In genomic region chr20:21767739-21768223, GRCh38 we compare ENCODE assay signal across 1 cellular context.
A peak's percentile ranks its signal among the peaks of the same experiment; 100 is the strongest.
TF ChIP-seq lines count a peak whose summit lies in the region.

No MANE protein-coding gene starts in this region.

TF ChIP-seq in HepG2, 621 proteins besides CTCF, POLR2A, EP300 and RAD21 (continued from another document):
- TF ChIP-seq TRAFD1 (CRISPR knock-in tag; IDR thresholded peaks at IDR 0.05; ENCODE audit: borderline replicate concordance) (no peak), ZBTB21 (CRISPR knock-in tag; IDR thresholded peaks at IDR 0.05) (no peak), ZNF704 (CRISPR knock-in tag; IDR thresholded peaks at IDR 0.05; ENCODE audit: borderline replicate concordance) (no peak), ZNF34 (CRISPR knock-in tag; IDR thresholded peaks at IDR 0.05; ENCODE audit: borderline replicate concordance) (no peak), FOXJ3 (CRISPR knock-in tag; IDR thresholded peaks at IDR 0.05; ENCODE audit: borderline replicate concordance) (no peak), ZNF225 (CRISPR knock-in tag; IDR thresholded peaks at IDR 0.05) (no peak), ZNF432 (CRISPR knock-in tag; IDR thresholded peaks at IDR 0.05; ENCODE audit: borderline replicate concordance) (no peak), BRD4 (CRISPR knock-in tag; IDR thresholded peaks at IDR 0.05) (no peak), XRCC5 (optimal IDR thresholded peaks at IDR 0.05; ENCODE audit: low read length) (peak; percentile 87), ZEB1 (IDR thresholded peaks at IDR 0.05; ENCODE audit: insufficient replicate concordance, low read depth) (no peak), ZNF354B (CRISPR knock-in tag; IDR thresholded peaks at IDR 0.05) (no peak), RORA (CRISPR knock-in tag; IDR thresholded peaks at IDR 0.05) (no peak), JUN (CRISPR knock-in tag; IDR thresholded peaks at IDR 0.05) (no peak), SP2 (CRISPR knock-in tag; IDR thresholded peaks at IDR 0.05) (no peak), ZSCAN29 (CRISPR knock-in tag; conservative IDR thresholded peaks at IDR 0.05) (0 out of 2 replicates have a peak, but pooled peaks have one; percentile 24), FOXK1 (CRISPR knock-in tag; IDR thresholded peaks at IDR 0.05; ENCODE audit: borderline replicate concordance, low read depth) (no peak), BHLHE40 (IDR thresholded peaks at IDR 0.05; ENCODE audit: low read length) (peak; percentile 81), E2F2 (CRISPR knock-in tag; IDR thresholded peaks at IDR 0.05; ENCODE audit: borderline replicate concordance) (no peak), HBP1 (CRISPR knock-in tag; IDR thresholded peaks at IDR 0.05; ENCODE audit: low read depth) (no peak), TMF1 (CRISPR knock-in tag; IDR thresholded peaks at IDR 0.05; ENCODE audit: low read depth) (no peak), TGIF2 (CRISPR knock-in tag; IDR thresholded peaks at IDR 0.05) (no peak), PHB2 (IDR thresholded peaks at IDR 0.05; ENCODE audit: partially characterized antibody) (no peak), SIX1 (CRISPR knock-in tag; IDR thresholded peaks at IDR 0.05; ENCODE audit: borderline replicate concordance) (no peak), MEF2D (CRISPR knock-in tag; IDR thresholded peaks at IDR 0.05) (no peak), SRF (IDR thresholded peaks at IDR 0.05; ENCODE audit: low read depth, low read length) (no peak), POGK (CRISPR knock-in tag; conservative IDR thresholded peaks at IDR 0.05) (no peak), AGO2 (optimal IDR thresholded peaks at IDR 0.05; ENCODE audit: low read depth, low read length) (no peak), CHD2 (IDR thresholded peaks at IDR 0.05; ENCODE audit: low read depth, low read length) (no peak), TAF15 (IDR thresholded peaks at IDR 0.05; ENCODE audit: low read depth, low read length, poor library complexity, severe bottlenecking) (no peak), ZNF136 (CRISPR knock-in tag; IDR thresholded peaks at IDR 0.05; ENCODE audit: low read depth) (no peak), HMG20B (CRISPR knock-in tag; conservative IDR thresholded peaks at IDR 0.05) (peak; percentile 99), TRIM24 (CRISPR knock-in tag; IDR thresholded peaks at IDR 0.05) (no peak), ZMAT5 (CRISPR knock-in tag; IDR thresholded peaks at IDR 0.05; ENCODE audit: borderline replicate concordance, low read depth) (no peak), NFIC (IDR thresholded peaks at IDR 0.05; ENCODE audit: low read length) (no peak), ZNF124 (CRISPR knock-in tag; IDR thresholded peaks at IDR 0.05) (no peak), FOXP4 (CRISPR knock-in tag; IDR thresholded peaks at IDR 0.05) (peak; percentile 47; the same call in 1 of the 2 replicates)
- TF ChIP-seq, protein P1, sequence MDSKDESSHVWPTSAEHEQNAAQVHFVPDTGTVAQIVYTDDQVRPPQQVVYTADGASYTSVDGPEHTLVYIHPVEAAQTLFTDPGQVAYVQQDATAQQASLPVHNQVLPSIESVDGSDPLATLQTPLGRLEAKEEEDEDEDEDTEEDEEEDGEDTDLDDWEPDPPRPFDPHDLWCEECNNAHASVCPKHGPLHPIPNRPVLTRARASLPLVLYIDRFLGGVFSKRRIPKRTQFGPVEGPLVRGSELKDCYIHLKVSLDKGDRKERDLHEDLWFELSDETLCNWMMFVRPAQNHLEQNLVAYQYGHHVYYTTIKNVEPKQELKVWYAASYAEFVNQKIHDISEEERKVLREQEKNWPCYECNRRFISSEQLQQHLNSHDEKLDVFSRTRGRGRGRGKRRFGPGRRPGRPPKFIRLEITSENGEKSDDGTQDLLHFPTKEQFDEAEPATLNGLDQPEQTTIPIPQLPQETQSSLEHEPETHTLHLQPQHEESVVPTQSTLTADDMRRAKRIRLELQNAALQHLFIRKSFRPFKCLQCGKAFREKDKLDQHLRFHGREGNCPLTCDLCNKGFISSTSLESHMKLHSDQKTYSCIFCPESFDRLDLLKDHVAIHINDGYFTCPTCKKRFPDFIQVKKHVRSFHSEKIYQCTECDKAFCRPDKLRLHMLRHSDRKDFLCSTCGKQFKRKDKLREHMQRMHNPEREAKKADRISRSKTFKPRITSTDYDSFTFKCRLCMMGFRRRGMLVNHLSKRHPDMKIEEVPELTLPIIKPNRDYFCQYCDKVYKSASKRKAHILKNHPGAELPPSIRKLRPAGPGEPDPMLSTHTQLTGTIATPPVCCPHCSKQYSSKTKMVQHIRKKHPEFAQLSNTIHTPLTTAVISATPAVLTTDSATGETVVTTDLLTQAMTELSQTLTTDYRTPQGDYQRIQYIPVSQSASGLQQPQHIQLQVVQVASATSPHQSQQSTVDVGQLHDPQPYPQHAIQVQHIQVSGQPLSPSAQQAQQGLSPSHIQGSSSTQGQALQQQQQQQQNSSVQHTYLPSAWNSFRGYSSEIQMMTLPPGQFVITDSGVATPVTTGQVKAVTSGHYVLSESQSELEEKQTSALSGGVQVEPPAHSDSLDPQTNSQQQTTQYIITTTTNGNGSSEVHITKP (CRISPR knock-in tag; IDR thresholded peaks at IDR 0.05; ENCODE audit: low read depth) = 0 out of 2 replicates have a peak, but pooled peaks have one; percentile 18
- TF ChIP-seq, protein P2, sequence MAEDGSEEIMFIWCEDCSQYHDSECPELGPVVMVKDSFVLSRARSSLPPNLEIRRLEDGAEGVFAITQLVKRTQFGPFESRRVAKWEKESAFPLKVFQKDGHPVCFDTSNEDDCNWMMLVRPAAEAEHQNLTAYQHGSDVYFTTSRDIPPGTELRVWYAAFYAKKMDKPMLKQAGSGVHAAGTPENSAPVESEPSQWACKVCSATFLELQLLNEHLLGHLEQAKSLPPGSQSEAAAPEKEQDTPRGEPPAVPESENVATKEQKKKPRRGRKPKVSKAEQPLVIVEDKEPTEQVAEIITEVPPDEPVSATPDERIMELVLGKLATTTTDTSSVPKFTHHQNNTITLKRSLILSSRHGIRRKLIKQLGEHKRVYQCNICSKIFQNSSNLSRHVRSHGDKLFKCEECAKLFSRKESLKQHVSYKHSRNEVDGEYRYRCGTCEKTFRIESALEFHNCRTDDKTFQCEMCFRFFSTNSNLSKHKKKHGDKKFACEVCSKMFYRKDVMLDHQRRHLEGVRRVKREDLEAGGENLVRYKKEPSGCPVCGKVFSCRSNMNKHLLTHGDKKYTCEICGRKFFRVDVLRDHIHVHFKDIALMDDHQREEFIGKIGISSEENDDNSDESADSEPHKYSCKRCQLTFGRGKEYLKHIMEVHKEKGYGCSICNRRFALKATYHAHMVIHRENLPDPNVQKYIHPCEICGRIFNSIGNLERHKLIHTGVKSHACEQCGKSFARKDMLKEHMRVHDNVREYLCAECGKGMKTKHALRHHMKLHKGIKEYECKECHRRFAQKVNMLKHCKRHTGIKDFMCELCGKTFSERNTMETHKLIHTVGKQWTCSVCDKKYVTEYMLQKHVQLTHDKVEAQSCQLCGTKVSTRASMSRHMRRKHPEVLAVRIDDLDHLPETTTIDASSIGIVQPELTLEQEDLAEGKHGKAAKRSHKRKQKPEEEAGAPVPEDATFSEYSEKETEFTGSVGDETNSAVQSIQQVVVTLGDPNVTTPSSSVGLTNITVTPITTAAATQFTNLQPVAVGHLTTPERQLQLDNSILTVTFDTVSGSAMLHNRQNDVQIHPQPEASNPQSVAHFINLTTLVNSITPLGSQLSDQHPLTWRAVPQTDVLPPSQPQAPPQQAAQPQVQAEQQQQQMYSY (CRISPR knock-in tag; IDR thresholded peaks at IDR 0.05) = no peak
